In the genomic region with DNA sequence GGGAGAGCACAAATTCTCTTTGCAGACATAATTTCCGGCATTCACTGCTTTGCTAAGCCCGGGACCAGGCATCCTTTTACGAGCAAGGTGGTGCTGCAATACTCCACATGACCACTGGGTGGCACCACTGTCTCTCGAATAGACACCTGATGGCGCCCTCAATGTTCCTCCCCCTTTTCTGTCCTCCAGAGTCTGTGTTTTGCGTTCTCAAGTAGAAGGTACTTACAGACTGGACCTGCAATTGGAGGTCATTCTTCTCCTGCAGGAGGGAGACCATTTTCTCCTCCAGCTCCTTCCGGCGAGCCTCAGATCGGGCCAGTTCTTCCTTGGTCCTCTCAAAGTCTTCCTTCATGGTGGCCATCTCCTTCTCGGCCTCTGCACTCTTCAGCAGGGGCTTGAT, we compare ENCODE assay signal across 8 cellular contexts. TPM values are rescaled to one million over a fixed set of nuclear protein-coding genes. Genes with fewer than 3 reads are reported as not detected.
DNase-seq lines count a peak whose midpoint lies in the region; ATAC-seq and TF ChIP-seq lines count a peak whose summit lies in the region.

No MANE protein-coding gene starts in this region.

- no peak overlapping the region for H3K4me3 Mint-ChIP-seq in T-helper 2 cell treated with Interferon-gamma antibody and Interleukin-4, amounts not matched to agents 5 μg/mL and 100 μg/mL, for 36 hours

- H3K27me3 Mint-ChIP-seq in T-helper 2 cell treated with Interferon-gamma antibody and Interleukin-4, amounts not matched to agents 5 μg/mL and 100 μg/mL, for 36 hours (ENCODE audit: low read depth) = peaks cover 5% of the 10 kb centered on the region

- H3K27ac Mint-ChIP-seq in T-helper 2 cell treated with Interferon-gamma antibody and Interleukin-4, amounts not matched to agents 5 μg/mL and 100 μg/mL, for 36 hours = no peak overlapping the region

- in situ Hi-C loops in GM13976 (cut with MboI; ENCODE audit: low sequenced_read_pairs, unreplicated experiment) = loop anchor here (10.0 kb wide), 1 partner anchor 287 kb away; no protein-coding TSS in a partner anchor

- no peaks in the 10 kb centered on the region for H3K9me3 Mint-ChIP-seq in T-helper 2 cell treated with Interferon-gamma antibody and Interleukin-4, amounts not matched to agents 5 μg/mL and 100 μg/mL, for 36 hours

- DNase-seq in A172 (ENCODE audit: low spot score) (peak; percentile 93), GM13976 (ENCODE audit: low spot score) (peak; percentile 85), MV-4-11 (lab: John Stamatoyannopoulos, UW) (peak; percentile 61), astrocyte of the hippocampus (ENCODE audit: low read depth, low spot score) (peak; percentile 80), iPS DF 19.7 (ENCODE audit: low read depth, low spot score) (peak; percentile 59), smooth muscle cell of the brain vasculature (ENCODE audit: low read depth, low spot score) (peak; percentile 44)
- peak; percentile 60 for DNase-seq in T-helper 2 cell treated with Interferon-gamma antibody and Interleukin-4, amounts not matched to agents 5 μg/mL and 100 μg/mL, for 36 hours (ENCODE audit: low spot score)

- no peak for ATAC-seq in HG03565 (IDR thresholded peaks at IDR 0.05; ENCODE audit: unreplicated experiment)

- H3K36me3 Mint-ChIP-seq in T-helper 2 cell treated with Interferon-gamma antibody and Interleukin-4, amounts not matched to agents 5 μg/mL and 100 μg/mL, for 36 hours (ENCODE audit: low read depth) = no peaks in the 10 kb centered on the region

- peak; percentile 94 for TF ChIP-seq CTCF in GM13976 (IDR thresholded peaks at IDR 0.05; ENCODE audit: borderline replicate concordance, control extremely low read depth, extremely low read depth, insufficient read depth, missing control alignments)

- no peaks in the 10 kb centered on the region for H3K4me1 Mint-ChIP-seq in T-helper 2 cell treated with Interferon-gamma antibody and Interleukin-4, amounts not matched to agents 5 μg/mL and 100 μg/mL, for 36 hours (ENCODE audit: low read depth)

RNA-seq across cellular contexts. Expression of gene MYH13, which starts 45.2 kb away (rescaled TPM):
- total RNA-seq in A172 (2014; rRNA removed; shearing (Covaris generic)) = not detected in 2 replicates
